Comparison of ENCODE assay signal across 8 cellular contexts in the genomic region with DNA sequence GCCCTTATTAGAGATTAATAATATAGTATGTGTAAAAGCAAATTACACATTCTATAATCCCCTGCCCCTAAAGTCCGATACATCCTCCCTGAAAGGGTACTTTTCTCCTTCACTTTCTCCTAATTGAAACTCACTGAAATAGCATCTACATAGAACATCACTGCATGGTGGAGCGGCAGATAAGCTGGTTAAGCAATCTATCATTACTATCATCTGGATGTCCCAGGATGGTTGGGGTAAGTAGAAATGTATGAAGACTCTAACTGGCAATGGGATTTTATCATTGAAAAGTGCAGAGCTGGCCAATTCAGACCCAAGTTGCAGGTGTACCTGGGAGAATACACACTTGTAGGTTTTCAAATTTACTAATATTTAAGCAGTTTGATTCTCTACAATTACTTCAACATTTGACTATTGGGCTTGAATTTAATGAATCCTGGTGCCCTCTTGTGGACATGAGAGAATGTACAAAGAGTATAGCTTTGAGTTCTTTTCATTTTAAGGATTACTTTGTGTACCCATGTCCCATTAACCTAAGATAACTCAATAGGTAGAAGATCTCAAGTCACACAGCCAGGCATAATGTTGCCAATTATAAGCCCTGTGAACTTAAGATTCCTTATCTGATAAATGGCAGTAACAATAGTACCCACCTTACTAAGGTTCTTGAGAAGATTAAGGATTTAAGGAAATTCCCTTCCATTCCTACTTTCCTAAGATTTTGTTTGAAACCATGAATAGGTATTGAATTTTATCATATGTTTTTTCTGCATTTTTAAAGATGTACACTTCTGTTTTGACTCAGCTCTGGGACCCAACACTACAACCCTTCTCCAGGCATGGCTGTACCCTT.
DNase-seq lines count a peak whose midpoint lies in the region; ATAC-seq, FAIRE-seq and TF ChIP-seq lines count a peak whose summit lies in the region.

No MANE protein-coding gene starts in this region.

- no peaks in the 10 kb centered on the region for H3K9me2 ChIP-seq in MM.1S (replicated peaks; ENCODE audit: insufficient read depth, low read length)

- no peaks in the 10 kb centered on the region for H3K27me3 ChIP-seq in MM.1S (replicated peaks; ENCODE audit: insufficient read depth, low read length)
- peaks cover 15% of the 10 kb centered on the region for H3K27me3 ChIP-seq in left ventricle myocardium inferior (ENCODE audit: low read depth)
- H3K27me3 ChIP-seq in spleen (replicated peaks in 1 of 7): peaks cover 0 to 8% (median 0%) of the 10 kb centered on the region in 7 donors

- peak; percentile 60 for ATAC-seq in activated CD4-positive, alpha-beta T cell treated with anti-CD3 and anti-CD28 coated beads for 36 hours
- no peak for ATAC-seq in GM19455 (IDR thresholded peaks at IDR 0.05; ENCODE audit: unreplicated experiment)

- CTCF ChIA-PET in activated CD4-positive, alpha-beta T cell treated with anti-CD3 and anti-CD28 coated beads for 36 hours (lab: Charles Lee): interaction anchor here (0.7 to 2.4 kb wide), 21 partner anchors 10 to 1258 kb away, joined by 3 to 26 read pairs (median 3); no protein-coding TSS in a partner anchor

- TF ChIP-seq POLR2A in spleen (IDR thresholded peaks at IDR 0.05): no peak

- H3K27ac Mint-ChIP-seq in activated CD4-positive, alpha-beta T cell treated with anti-CD3 and anti-CD28 coated beads for 36 hours: no peak overlapping the region

- no peaks in the 10 kb centered on the region for H3K79me2 ChIP-seq in MM.1S (ENCODE audit: low read length)

- H3K4me1 Mint-ChIP-seq in activated CD4-positive, alpha-beta T cell treated with anti-CD3 and anti-CD28 coated beads for 36 hours: no peaks in the 10 kb centered on the region

- H3F3A ChIP-seq in MM.1S (ENCODE audit: insufficient read depth, low read length): no peaks in the 10 kb centered on the region

- 73 to 82% (median 76%) methylated on average over 2 of the region's 2 CpGs for WGBS in spleen, 5 donors

- no peak overlapping the region for H3K9ac ChIP-seq in MM.1S (ENCODE audit: low read length)

- no peaks in the 10 kb centered on the region for H3K36me3 Mint-ChIP-seq in activated CD4-positive, alpha-beta T cell treated with anti-CD3 and anti-CD28 coated beads for 36 hours (ENCODE audit: low read depth)

- no peak overlapping the region for H3K4me3 Mint-ChIP-seq in activated CD4-positive, alpha-beta T cell treated with anti-CD3 and anti-CD28 coated beads for 36 hours

- no peak overlapping the region for H3K4me2 ChIP-seq in MM.1S (ENCODE audit: low read depth, low read length)

- H3K4me1 ChIP-seq in MM.1S (ENCODE audit: low read length): no peaks in the 10 kb centered on the region
- no peaks in the 10 kb centered on the region for H3K4me1 ChIP-seq in left ventricle myocardium inferior
- peaks cover 0 to 3% (median 0%) of the 10 kb centered on the region in 6 donors for H3K4me1 ChIP-seq in spleen

- H3K4me3 ChIP-seq in MM.1S (ENCODE audit: low read length) (no peak overlapping the region), left ventricle myocardium inferior (no peak overlapping the region), spleen (no peak overlapping the region)

- H3K36me3 ChIP-seq in MM.1S (replicated peaks; ENCODE audit: insufficient read depth, low read length): no peaks in the 10 kb centered on the region
- H3K36me3 ChIP-seq in left ventricle myocardium inferior: no peaks in the 10 kb centered on the region
- H3K36me3 ChIP-seq in spleen: no peaks in the 10 kb centered on the region

- peaks cover 7% of the 10 kb centered on the region for H3K27me3 Mint-ChIP-seq in activated CD4-positive, alpha-beta T cell treated with anti-CD3 and anti-CD28 coated beads for 36 hours

- POLR2A ChIA-PET in activated CD4-positive, alpha-beta T cell treated with anti-CD3 and anti-CD28 coated beads for 36 hours (lab: Charles Lee): no interaction called here

- intact Hi-C loops in activated CD4-positive, alpha-beta T cell treated with anti-CD3 and anti-CD28 coated beads for 36 hours (cut with DNase I, micrococcal nuclease): loop anchor here (1.0 to 10.0 kb wide), 5 partner anchors 74 to 326 kb away; no protein-coding TSS in a partner anchor
- intact Hi-C loops in left ventricle myocardium inferior (cut with micrococcal nuclease) (loop anchor here (5.0 to 10.0 kb wide), 3 partner anchors 73 to 700 kb away; no protein-coding TSS in a partner anchor), spleen (cut with DNase I; ENCODE audit: low total_unique reads) (loop anchor here (5.0 kb wide), 1 partner anchor 328 kb away; no protein-coding TSS in a partner anchor)

- peak; percentile 85 for FAIRE-seq in TTC549 (lab: Jason Lieb, UNC)

- DNase-seq in activated CD4-positive, alpha-beta T cell treated with anti-CD3 and anti-CD28 coated beads for 36 hours: no peak
- no peak for DNase-seq in activated CD4-positive, alpha-beta T cell treated with anti-CD3 and anti-CD28 coated beads, Interleukin-2, amount 50 U/mL, for 1 hour
- DNase-seq in MM.1S (peak; percentile 77), left ventricle myocardium inferior (no peak), spleen (no peak), NCI-H1048 (lab: John Stamatoyannopoulos, UW) (no peak)

- H3K27ac ChIP-seq in MM.1S (ENCODE audit: low read length): no peak overlapping the region
- H3K27ac ChIP-seq in left ventricle myocardium inferior (replicated peaks): no peak overlapping the region
- no peak overlapping the region for H3K27ac ChIP-seq in spleen

- H3K9me3 Mint-ChIP-seq in activated CD4-positive, alpha-beta T cell treated with anti-CD3 and anti-CD28 coated beads for 36 hours (ENCODE audit: low read depth): no peaks in the 10 kb centered on the region

- peak; percentile 78 for TF ChIP-seq CTCF in MM.1S (IDR thresholded peaks at IDR 0.05; ENCODE audit: low read length)
- TF ChIP-seq CTCF in left ventricle myocardium inferior (IDR thresholded peaks at IDR 0.05; ENCODE audit: borderline replicate concordance): peak; percentile 76
- peak in 10 of 11 experiments; percentile 12 to 68 (median 48) for TF ChIP-seq CTCF in spleen (IDR thresholded peaks at IDR 0.05 in 8 of 11, conservative IDR thresholded peaks at IDR 0.05 in 3 of 11)

- H3K9me3 ChIP-seq in MM.1S (replicated peaks; ENCODE audit: insufficient read depth, low read length): no peaks in the 10 kb centered on the region
- no peaks in the 10 kb centered on the region for H3K9me3 ChIP-seq in left ventricle myocardium inferior (replicated peaks)
- no peaks in the 10 kb centered on the region for H3K9me3 ChIP-seq in spleen

- H2AFZ ChIP-seq in MM.1S (ENCODE audit: low read length): no peak overlapping the region

- H4K20me1 ChIP-seq in MM.1S (ENCODE audit: insufficient read depth, low read length): no peaks in the 10 kb centered on the region
